Comparison of ENCODE assay signal across 8 cellular contexts in genomic region chr17:34998205-34998604, GRCh38. TPM values are rescaled to one million over a fixed set of nuclear protein-coding genes. Genes with fewer than 3 reads are reported as not detected.
A peak's percentile ranks its signal among the peaks of the same experiment; 100 is the strongest.
DNase-seq lines count a peak whose midpoint lies in the region; ATAC-seq, FAIRE-seq and TF ChIP-seq lines count a peak whose summit lies in the region.

No MANE protein-coding gene starts in this region.

- no peak for TF ChIP-seq EP300 in stomach (IDR thresholded peaks at IDR 0.05)

- peak; percentile 90 for TF ChIP-seq CTCF in D721Med (IDR thresholded peaks at IDR 0.05; ENCODE audit: insufficient read depth, missing control alignments)
- TF ChIP-seq CTCF in Panc1 (IDR thresholded peaks at IDR 0.05): peak; percentile 87
- TF ChIP-seq CTCF in fibroblast of pulmonary artery (IDR thresholded peaks at IDR 0.05; ENCODE audit: low read length, missing control alignments): peak; percentile 90
- peak; percentile 80 for TF ChIP-seq CTCF in neural progenitor cell (IDR thresholded peaks at IDR 0.05)
- TF ChIP-seq CTCF in stomach (IDR thresholded peaks at IDR 0.05): peak in 5 of 7 experiments; percentile 55 to 86 (median 64)

- intact Hi-C loops in Panc1 (cut with micrococcal nuclease; ENCODE audit: unreplicated experiment): loop anchor here (2.0 kb wide), 1 partner anchor 121 kb away; the partner anchor contains the start of gene RAD51D
- intact Hi-C loops in stomach (cut with DNase I; ENCODE audit: low total_unique reads): no loop called here

- H3K4me3 ChIP-seq in Panc1 (ENCODE audit: low read depth in 2 of 2, low read length in 2 of 2): no peak overlapping the region
- no peak overlapping the region for H3K4me3 ChIP-seq in fibroblast of pulmonary artery (replicated peaks; ENCODE audit: low read depth, low read length)
- no peak overlapping the region for H3K4me3 ChIP-seq in neural progenitor cell
- H3K4me3 ChIP-seq in stomach: no peak overlapping the region

- in situ Hi-C loops in Panc1 (cut with HindIII; ENCODE audit: low pct_unique_long_range_greater_than_20kb, low sequenced_read_pairs): no loop called here

- H3K36me3 ChIP-seq in Panc1 (ENCODE audit: control insufficient read depth, insufficient read depth, low read length): peaks cover 3% of the 10 kb centered on the region; the same call in 1 of the 2 replicates
- no peaks in the 10 kb centered on the region for H3K36me3 ChIP-seq in neural progenitor cell
- H3K36me3 ChIP-seq in stomach: peaks cover 22 to 90% (median 85%) of the 10 kb centered on the region in 4 donors

- peaks cover 99% of the 10 kb centered on the region for H3K36me3 Mint-ChIP-seq in activated T-helper 17 cell treated with anti-CD3 and anti-CD28 coated beads, Interleukin-2, amount 50 U/mL, for 72 hours (ENCODE audit: low read depth)
- peaks cover 37% of the 10 kb centered on the region for H3K36me3 Mint-ChIP-seq in neural progenitor cell

- H4K20me1 ChIP-seq in neural progenitor cell (ENCODE audit: low read depth): no peaks in the 10 kb centered on the region

- no peaks in the 10 kb centered on the region for H3K4me1 Mint-ChIP-seq in activated T-helper 17 cell treated with anti-CD3 and anti-CD28 coated beads, Interleukin-2, amount 50 U/mL, for 72 hours
- H3K4me1 Mint-ChIP-seq in neural progenitor cell: no peaks in the 10 kb centered on the region

- ATAC-seq in HG02610 (IDR thresholded peaks at IDR 0.05; ENCODE audit: unreplicated experiment) (peak; percentile 75), Panc1 (peak; percentile 92)
- ATAC-seq in activated T-helper 17 cell treated with anti-CD3 and anti-CD28 coated beads, Interleukin-2, amount 50 U/mL, for 72 hours (replicated peaks): peak; percentile 98

- no peaks in the 10 kb centered on the region for H3K9me3 Mint-ChIP-seq in activated T-helper 17 cell treated with anti-CD3 and anti-CD28 coated beads, Interleukin-2, amount 50 U/mL, for 72 hours
- H3K9me3 Mint-ChIP-seq in neural progenitor cell: no peaks in the 10 kb centered on the region

- no peak overlapping the region for H3K9ac ChIP-seq in neural progenitor cell

- H3K4me3 Mint-ChIP-seq in activated T-helper 17 cell treated with anti-CD3 and anti-CD28 coated beads, Interleukin-2, amount 50 U/mL, for 72 hours: no peak overlapping the region
- no peak overlapping the region for H3K4me3 Mint-ChIP-seq in neural progenitor cell

- H3K27ac Mint-ChIP-seq in activated T-helper 17 cell treated with anti-CD3 and anti-CD28 coated beads, Interleukin-2, amount 50 U/mL, for 72 hours: peak overlapping the region; percentile 74
- no peak overlapping the region for H3K27ac Mint-ChIP-seq in neural progenitor cell

- no peaks in the 10 kb centered on the region for H3K9me3 ChIP-seq in Panc1 (ENCODE audit: control insufficient read depth, insufficient read depth, low read depth, low read length)
- no peaks in the 10 kb centered on the region for H3K9me3 ChIP-seq in neural progenitor cell (ENCODE audit: low read depth)
- H3K9me3 ChIP-seq in stomach: no peaks in the 10 kb centered on the region

- CTCF ChIA-PET in Panc1 (lab: Charles Lee): interaction anchor here (1.0 kb wide), 1 partner anchor 121 kb away, joined by 3 read pairs; no protein-coding TSS in a partner anchor

- H3K4me1 ChIP-seq in Panc1 (ENCODE audit: control insufficient read depth, insufficient read depth, low read length) (no peaks in the 10 kb centered on the region), neural progenitor cell (no peaks in the 10 kb centered on the region), stomach (peaks cover 17 to 54% (median 49%) of the 10 kb centered on the region in 4 donors)

- no peak overlapping the region for H2AFZ ChIP-seq in neural progenitor cell (replicated peaks)

- 29 to 65% (median 44%) methylated on average over 5 of the region's 5 CpGs for WGBS in stomach, 5 donors

- H3F3A ChIP-seq in neural progenitor cell (ENCODE audit: low read depth): peaks cover 9% of the 10 kb centered on the region

- POLR2A ChIA-PET in Panc1 (lab: Charles Lee): no interaction called here

- H3K27me3 ChIP-seq in Panc1 (ENCODE audit: control insufficient read depth, insufficient read depth, low read length): no peaks in the 10 kb centered on the region
- no peaks in the 10 kb centered on the region for H3K27me3 ChIP-seq in neural progenitor cell
- no peaks in the 10 kb centered on the region for H3K27me3 ChIP-seq in stomach

- H3K4me2 ChIP-seq in neural progenitor cell: no peak overlapping the region

- no peaks in the 10 kb centered on the region for H3K27me3 Mint-ChIP-seq in activated T-helper 17 cell treated with anti-CD3 and anti-CD28 coated beads, Interleukin-2, amount 50 U/mL, for 72 hours
- peaks cover 2% of the 10 kb centered on the region for H3K27me3 Mint-ChIP-seq in neural progenitor cell (ENCODE audit: insufficient read depth, low read depth)

- H3K27ac ChIP-seq in Panc1 (ENCODE audit: low read length) (no peak overlapping the region), neural progenitor cell (no peak overlapping the region), stomach (peak overlapping the region in 4 of 5 donors; percentile 64 to 81 (median 72))

- FAIRE-seq in D721Med (lab: Jason Lieb, UNC): no peak

- no peaks in the 10 kb centered on the region for H3K79me2 ChIP-seq in neural progenitor cell (ENCODE audit: low read depth)

- no TSS peak for BruUV-seq in Panc1 (replicated peaks; lab: Mats Ljungman, UMichigan)

- peak; percentile 72 for DNase-seq in D721Med (ENCODE audit: insufficient read length, low spot score)
- no peak for DNase-seq in Panc1 (ENCODE audit: low read depth, low spot score)
- DNase-seq in fibroblast of pulmonary artery (ENCODE audit: low read depth): peak; percentile 79
- peak; percentile 77 for DNase-seq in neural progenitor cell (ENCODE audit: low spot score)
- DNase-seq in stomach: peak; percentile 70
- DNase-seq in cortex of kidney (lab: John Stamatoyannopoulos, UW): no peak

- no peak for TF ChIP-seq POLR2A in stomach (IDR thresholded peaks at IDR 0.05)

RNA-seq across cellular contexts. Expression of gene LIG3, which starts 17.9 kb away (rescaled TPM):
- 56.4 TPM for total RNA-seq in Panc1 (2021; ENCODE audit: unreplicated experiment)
- polyA plus RNA-seq in Panc1 (2012; ENCODE audit: insufficient read length): 32.5 TPM
- total RNA-seq in activated T-helper 17 cell treated with anti-CD3 and anti-CD28 coated beads, Interleukin-2, amount 50 U/mL, for 72 hours: 10 to 100 TPM; 52.9 to 54.3 TPM
- 89.6 and 97.0 TPM in 2 replicates for total RNA-seq in neural progenitor cell (ENCODE audit: low replicate concordance)
- total RNA-seq in stomach: 100 to 1,000 TPM in 1 of 5 donors, 10 to 100 TPM in 4; 20.3 to 212 (median 39.5) TPM
- 1 to 10 TPM; 4.7 to 7.8 (median 5.8) TPM for polyA plus RNA-seq in stomach

RNA-seq across cellular contexts. Expression of gene ZNF830, which starts 36.9 kb away (rescaled TPM):
- total RNA-seq in Panc1 (2021; ENCODE audit: unreplicated experiment) (17.5 TPM), neural progenitor cell (ENCODE audit: low replicate concordance) (14.5 and 26.1 TPM in 2 replicates), stomach (10 to 100 TPM in 2 of 5 donors, 1 to 10 TPM in 3; 7.7 to 20.2 (median 8.5) TPM)
- polyA plus RNA-seq in Panc1 (2012; ENCODE audit: insufficient read length): 10.5 TPM
- total RNA-seq in activated T-helper 17 cell treated with anti-CD3 and anti-CD28 coated beads, Interleukin-2, amount 50 U/mL, for 72 hours: 10 to 100 TPM; 20.1 to 23.2 TPM
- polyA plus RNA-seq in stomach: 10 to 100 TPM in 1 of 3 donors, 1 to 10 TPM in 2; 9.0 to 10.7 (median 9.8) TPM

RNA-seq across cellular contexts. Expression of gene CCT6B, which starts 36.9 kb away (rescaled TPM):
- total RNA-seq in Panc1 (2021; ENCODE audit: unreplicated experiment): 1.5 TPM
- polyA plus RNA-seq in Panc1 (2012; ENCODE audit: insufficient read length): 0.40 TPM
- total RNA-seq in activated T-helper 17 cell treated with anti-CD3 and anti-CD28 coated beads, Interleukin-2, amount 50 U/mL, for 72 hours: 1 to 10 TPM in 1 of 2 donors, under 1 TPM in 1; 0.76 to 1.7 TPM
- 3.4 and 5.0 TPM in 2 replicates for total RNA-seq in neural progenitor cell (ENCODE audit: low replicate concordance)
- 1 to 10 TPM in 2 of 5 donors, under 1 TPM in 1, not detected in 2; 0.45 to 8.6 (median 4.5) TPM for total RNA-seq in stomach
- polyA plus RNA-seq in stomach: 1 to 10 TPM in 2 of 3 donors, under 1 TPM in 1; 0.56 to 1.5 (median 1.4) TPM

Comparison
In these comparisons a context has a peak if more than half of its experiments do, and no peak if none do; other contexts are left out.
1. DNase-seq: peak in D721Med (single experiment), fibroblast of pulmonary artery (single experiment), neural progenitor cell (single experiment) and stomach (single experiment); none in Panc1 (single experiment) and cortex of kidney (single experiment).
2. H3K27ac ChIP-seq: peak in stomach (4 of 5); none in Panc1 (single experiment) and neural progenitor cell (single experiment).
3. Peak in every context shown above with its lines, with median percentiles within 50 percentile points of each other: CTCF ChIP-seq and ATAC-seq.